In the genomic region with DNA sequence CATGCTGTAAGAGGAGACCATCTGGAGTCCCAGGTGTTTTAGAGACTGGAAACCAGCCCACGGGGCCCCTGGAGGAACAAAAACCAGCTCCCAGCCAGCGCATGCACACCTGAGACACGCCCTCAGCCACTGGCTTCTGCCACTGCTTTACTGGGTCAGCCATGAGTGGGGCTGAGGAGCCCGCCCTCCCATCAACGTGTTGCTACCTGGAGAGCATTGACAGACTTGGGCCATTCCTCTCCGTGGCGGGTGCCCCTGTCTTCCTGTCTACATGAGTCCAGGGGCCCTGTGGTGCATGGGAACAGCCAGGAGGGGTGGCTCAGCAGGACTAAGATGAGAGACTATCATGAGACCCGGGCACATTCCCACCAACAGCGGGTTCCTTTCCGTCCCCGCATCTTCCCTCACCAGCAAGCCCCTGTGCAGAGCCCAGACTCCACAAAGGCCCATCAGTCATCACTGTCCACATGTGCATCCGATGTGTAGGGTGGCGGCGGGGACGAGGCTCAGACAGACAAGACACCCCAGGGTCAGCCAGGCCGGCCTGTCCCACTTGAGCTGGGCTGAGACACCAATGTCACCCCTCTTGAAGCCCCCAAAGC, we compare ENCODE assay signal across 18 cellular contexts. TPM values are rescaled to one million over a fixed set of nuclear protein-coding genes. Genes with fewer than 3 reads are reported as not detected.
A peak's percentile ranks its signal among the peaks of the same experiment; 100 is the strongest.
DNase-seq lines count a peak whose midpoint lies in the region; ATAC-seq and TF ChIP-seq lines count a peak whose summit lies in the region.
"Had no signal": no experiment of that assay in that cellular context is flagged by ENCODE, and none has a peak within 500 bp of the region (broad histone marks: within the 10 kb centered on the region; RNA-seq: fewer than 3 reads in every experiment).

No MANE protein-coding gene starts in this region.

- no peak overlapping the region for H3K9ac ChIP-seq in H9 (ENCODE audit: extremely low read depth, insufficient read length, low read length)
- no peak overlapping the region for H3K9ac ChIP-seq in trophoblast cell (ENCODE audit: low read length)
- H3K9ac ChIP-seq: KMS-11 had no signal

- H3K23me2 ChIP-seq in H9 (ENCODE audit: insufficient read length, low read depth, low read length, poor library complexity, severe bottlenecking): no peaks in the 10 kb centered on the region

- H2AK5ac ChIP-seq in H9 (ENCODE audit: insufficient read length, low read length): no peak overlapping the region
- H2AK5ac ChIP-seq in trophoblast cell (ENCODE audit: low read length): peak overlapping the region; percentile 73

- H3K27me3 Mint-ChIP-seq in H9 (ENCODE audit: low read depth): peaks cover 16% of the 10 kb centered on the region
- peaks cover 16% of the 10 kb centered on the region for H3K27me3 Mint-ChIP-seq in activated naive CD4-positive, alpha-beta T cell treated with anti-CD3 and anti-CD28 coated beads, Interleukin-2, amount 10 ng/mL, durations not matched to agents 7 days and 5 days
- H3K27me3 Mint-ChIP-seq: activated naive CD8-positive, alpha-beta T cell had no signal

- H3K4me1 Mint-ChIP-seq in H9: peaks cover 44 to 57% of the 10 kb centered on the region in 2 experiments
- no peaks in the 10 kb centered on the region for H3K4me1 Mint-ChIP-seq in activated naive CD4-positive, alpha-beta T cell treated with anti-CD3 and anti-CD28 coated beads, Interleukin-2, amount 10 ng/mL, durations not matched to agents 7 days and 5 days

- H2BK12ac ChIP-seq in H9 (ENCODE audit: insufficient read length, low read depth, low read length) (no peak overlapping the region), trophoblast cell (ENCODE audit: low read length) (peak overlapping the region; percentile 21)

- no peaks in the 10 kb centered on the region for H4K20me1 ChIP-seq in H9 (ENCODE audit: control insufficient read depth, insufficient read depth, insufficient read length)

- no peak overlapping the region for H4K5ac ChIP-seq in H9 (ENCODE audit: insufficient read length, low read depth, low read length)

- H4K12ac ChIP-seq in trophoblast cell (ENCODE audit: low read depth, low read length): no peak overlapping the region

- peak; percentile 23 for ATAC-seq in foreskin keratinocyte
- ATAC-seq: activated T-cell treated with anti-CD3 and anti-CD28 coated beads, Interleukin-2, amount 50 U/mL, for 72 hours; HCT116 had no signal

- H2AFZ ChIP-seq in H9 (ENCODE audit: low read length): no peak overlapping the region
- H2AFZ ChIP-seq in trophoblast cell (ENCODE audit: insufficient read depth, low read length, poor library complexity): no peak overlapping the region

- H3K4me1 ChIP-seq in H9 (ENCODE audit: insufficient read depth, low read length): peaks cover 2% of the 10 kb centered on the region; the same call in 1 of the 2 replicates
- peaks cover 10% of the 10 kb centered on the region for H3K4me1 ChIP-seq in foreskin keratinocyte
- peaks cover 26 to 35% of the 10 kb centered on the region in 2 experiments for H3K4me1 ChIP-seq in trophoblast cell (ENCODE audit: control insufficient read depth in 1 of 2, insufficient read depth in 2 of 2, low read length in 2 of 2)
- H3K4me1 ChIP-seq: prostate gland had no signal

- CTCF ChIA-PET in activated naive CD4-positive, alpha-beta T cell treated with anti-CD3 and anti-CD28 coated beads, Interleukin-2, amount 10 ng/mL, durations not matched to agents 7 days and 5 days (lab: Charles Lee): no interaction called here

- H3K79me1 ChIP-seq in H9 (ENCODE audit: insufficient read depth, low read depth, low read length, poor library complexity, severe bottlenecking): no peaks in the 10 kb centered on the region
- H3K79me1 ChIP-seq in trophoblast cell (ENCODE audit: low read length): peaks cover 29% of the 10 kb centered on the region

- H4K8ac ChIP-seq in H9 (replicated peaks; ENCODE audit: insufficient read length, low read depth, low read length): no peak overlapping the region
- H4K8ac ChIP-seq in trophoblast cell (ENCODE audit: low read depth, low read length): no peak overlapping the region

- H3K79me2 ChIP-seq in H9 (ENCODE audit: insufficient read depth, low read length) (no peaks in the 10 kb centered on the region), trophoblast cell (ENCODE audit: control insufficient read depth, insufficient read depth, low read length, poor library complexity) (no peaks in the 10 kb centered on the region)

- TF ChIP-seq CTCF in H9 (conservative IDR thresholded peaks at IDR 0.05): no peak
- no peak for TF ChIP-seq CTCF in foreskin keratinocyte (conservative IDR thresholded peaks at IDR 0.05)

- H2BK20ac ChIP-seq in H9 (ENCODE audit: low read depth, low read length, poor library complexity, severe bottlenecking): no peak overlapping the region

- H3K27ac ChIP-seq in H9 (ENCODE audit: insufficient read length, low read depth, low read length) (no peak overlapping the region), foreskin keratinocyte (no peak overlapping the region), trophoblast cell (ENCODE audit: low read depth, low read length) (no peak overlapping the region)
- H3K27ac ChIP-seq: HL-60, KMS-11, Peyer's patch, prostate gland, suprapubic skin had no signal

- no peak overlapping the region for H2BK5ac ChIP-seq in H9 (ENCODE audit: insufficient read length, low read length)
- H2BK5ac ChIP-seq in trophoblast cell (ENCODE audit: low read depth, low read length, poor library complexity): peak overlapping the region; percentile 27

- H3K56ac ChIP-seq in H9 (ENCODE audit: insufficient read length, low read depth, low read length): no peak overlapping the region

- peaks cover 0 to 3% of the 10 kb centered on the region in 2 experiments; a peak in 3 of 5 replicates for H3K9me3 Mint-ChIP-seq in H9
- H3K9me3 Mint-ChIP-seq in activated naive CD4-positive, alpha-beta T cell treated with anti-CD3 and anti-CD28 coated beads, Interleukin-2, amount 10 ng/mL, durations not matched to agents 7 days and 5 days: no peaks in the 10 kb centered on the region
- H3K9me3 Mint-ChIP-seq: activated T-cell treated with anti-CD3 and anti-CD28 coated beads, Interleukin-2, amount 50 U/mL, for 72 hours had no signal

- H4K91ac ChIP-seq in H9 (ENCODE audit: insufficient read length, low read depth, low read length): no peak overlapping the region
- peak overlapping the region; percentile 70 for H4K91ac ChIP-seq in trophoblast cell (ENCODE audit: low read depth, low read length)

- no peak overlapping the region for H3K4me3 Mint-ChIP-seq in H9
- no peak overlapping the region for H3K4me3 Mint-ChIP-seq in activated naive CD4-positive, alpha-beta T cell treated with anti-CD3 and anti-CD28 coated beads, Interleukin-2, amount 10 ng/mL, durations not matched to agents 7 days and 5 days
- H3K4me3 Mint-ChIP-seq: activated naive CD8-positive, alpha-beta T cell; activated T-cell treated with anti-CD3 and anti-CD28 coated beads, Interleukin-2, amount 50 U/mL, for 72 hours had no signal

- H3K14ac ChIP-seq in H9 (ENCODE audit: insufficient read depth, low read length) (no peak overlapping the region), trophoblast cell (ENCODE audit: low read length) (peak overlapping the region; percentile 45)

- H3T11ph ChIP-seq in H9 (ENCODE audit: low read length): no peak overlapping the region

- H3K18ac ChIP-seq in H9 (ENCODE audit: insufficient read length, low read depth, low read length) (no peak overlapping the region), trophoblast cell (ENCODE audit: low read length) (peak overlapping the region; percentile 51)

- no peak overlapping the region for H2BK15ac ChIP-seq in H9 (ENCODE audit: low read depth, low read length)

- H3K36me3 ChIP-seq in trophoblast cell (ENCODE audit: control insufficient read depth in 1 of 2, insufficient read depth in 2 of 2, low read length in 2 of 2): no peaks in the 10 kb centered on the region
- H3K36me3 ChIP-seq: Peyer's patch, prostate gland, suprapubic skin had no signal

- no CpG with 5 or more reads among the region's 16 CpGs for WGBS in H9 (ENCODE audit: extremely low coverage, insufficient read length, low lambda C conversion rate)
- WGBS in trophoblast cell (ENCODE audit: extremely low coverage, insufficient coverage, insufficient read length): no CpG with 5 or more reads among the region's 16 CpGs

- H2BK120ac ChIP-seq in H9 (ENCODE audit: low read depth, low read length, poor library complexity, severe bottlenecking) (no peak overlapping the region), trophoblast cell (ENCODE audit: insufficient read depth, low read length, poor library complexity) (peak overlapping the region; percentile 61)

- peak overlapping the region in 2 of 3 experiments; percentile 13 to 92; a peak in 2 of 7 replicates for H3K27ac Mint-ChIP-seq in H9
- H3K27ac Mint-ChIP-seq in activated naive CD4-positive, alpha-beta T cell treated with anti-CD3 and anti-CD28 coated beads, Interleukin-2, amount 10 ng/mL, durations not matched to agents 7 days and 5 days: no peak overlapping the region
- H3K27ac Mint-ChIP-seq: activated naive CD8-positive, alpha-beta T cell; activated T-cell treated with anti-CD3 and anti-CD28 coated beads, Interleukin-2, amount 50 U/mL, for 72 hours had no signal

- H3K4me3 ChIP-seq in trophoblast cell (ENCODE audit: low read depth, low read length): no peak overlapping the region
- H3K4me3 ChIP-seq: Peyer's patch, prostate gland, suprapubic skin had no signal

- H3K36me3 Mint-ChIP-seq in H9 (ENCODE audit: insufficient read depth in 1 of 3, low read depth in 3 of 3): no peaks in the 10 kb centered on the region
- H3K36me3 Mint-ChIP-seq in activated naive CD4-positive, alpha-beta T cell treated with anti-CD3 and anti-CD28 coated beads, Interleukin-2, amount 10 ng/mL, durations not matched to agents 7 days and 5 days: no peaks in the 10 kb centered on the region
- H3K36me3 Mint-ChIP-seq: activated naive CD8-positive, alpha-beta T cell had no signal

- peak; percentile 27 for DNase-seq in H9
- DNase-seq in NCI-H524 (lab: John Stamatoyannopoulos, UW): peak; percentile 48 to 82
- no peak for DNase-seq in foreskin keratinocyte
- no peak for DNase-seq in trophoblast cell
- DNase-seq in anterior cingulate cortex (lab: John Stamatoyannopoulos, UW): no peak
- DNase-seq in activated naive CD4-positive, alpha-beta T cell treated with anti-CD3 and anti-CD28 coated beads, Interleukin-2, amount 10 ng/mL, durations not matched to agents 7 days and 5 days: no peak
- no peak for DNase-seq in NCI-H2081 treated with DMSO at 0.1 percent for 48 hours (lab: John Stamatoyannopoulos, UW)
- DNase-seq: activated CD4-positive, alpha-beta T cell treated with anti-CD3 and anti-CD28 coated beads, Interleukin-2, amount 50 U/mL, for 4 hours; activated T-cell treated with anti-CD3 and anti-CD28 coated beads, Interleukin-2, amount 50 U/mL, for 72 hours; erythroblast; NCI-H748 treated with DMSO at 0.1 percent for 48 hours had no signal

- H3K4ac ChIP-seq in H9 (ENCODE audit: low read depth, low read length): no peak overlapping the region
- no peak overlapping the region for H3K4ac ChIP-seq in trophoblast cell (ENCODE audit: low read depth, low read length)

- H3K27me3 ChIP-seq in H9 (ENCODE audit: insufficient read depth, low read length): no peaks in the 10 kb centered on the region
- H3K27me3 ChIP-seq in foreskin keratinocyte: peaks cover 48% of the 10 kb centered on the region
- H3K27me3 ChIP-seq in trophoblast cell (ENCODE audit: insufficient read depth, low read length): no peaks in the 10 kb centered on the region
- H3K27me3 ChIP-seq: Peyer's patch had no signal

- no peak overlapping the region for H3K4me2 ChIP-seq in H9 (ENCODE audit: insufficient read depth, insufficient read length, low read length)
- H3K4me2 ChIP-seq in trophoblast cell (ENCODE audit: low read length): no peak overlapping the region
- H3K4me2 ChIP-seq: KMS-11 had no signal

- H3K23ac ChIP-seq in H9 (ENCODE audit: insufficient read length, low read depth, low read length): no peak overlapping the region
- H3K23ac ChIP-seq in trophoblast cell (ENCODE audit: low read length): no peak overlapping the region

- H3K9me3 ChIP-seq in H9 (ENCODE audit: control insufficient read depth, low read depth, low read length) (no peaks in the 10 kb centered on the region), trophoblast cell (ENCODE audit: insufficient read depth, low read depth, low read length) (peaks cover 3% of the 10 kb centered on the region)
- H3K9me3 ChIP-seq: Peyer's patch, prostate gland, suprapubic skin had no signal

RNA-seq across cellular contexts. Expression of gene POFUT2, which starts 45.4 kb away (rescaled TPM):
- total RNA-seq in H9 (2021) (32.1 and 34.8 TPM in 2 replicates), foreskin keratinocyte (15.6 and 18.3 TPM in 2 replicates)
- 12.2 and 13.3 TPM in 2 replicates for polyA plus RNA-seq in foreskin keratinocyte
- 33.1 and 33.8 TPM in 2 replicates for polyA plus RNA-seq in trophoblast cell (2013)

Comparison
In these comparisons a context has a peak if more than half of its experiments do, and no peak if none do; other contexts are left out.
1. DNase-seq: peak in H9 (single experiment) and NCI-H524 (2 of 2); none in foreskin keratinocyte (0 of 2), trophoblast cell (0 of 2), anterior cingulate cortex (0 of 58), activated naive CD4-positive, alpha-beta T cell treated with anti-CD3 and anti-CD28 coated beads, Interleukin-2, amount 10 ng/mL, durations not matched to agents 7 days and 5 days (single experiment) and NCI-H2081 treated with DMSO at 0.1 percent for 48 hours (single experiment).